20 cellular contexts compared by ENCODE assay signal in genomic region chr5:76475936-76476335, GRCh38.
DNase-seq lines count a peak whose midpoint lies in the region; ATAC-seq lines count a peak whose summit lies in the region.
"Had no signal": no experiment of that assay in that cellular context is flagged by ENCODE, and none has a peak within 500 bp of the region (broad histone marks: within the 10 kb centered on the region; RNA-seq: fewer than 3 reads in every experiment).

No MANE protein-coding gene starts in this region.

- no peaks in the 10 kb centered on the region for H3K27me3 Mint-ChIP-seq in activated CD4-positive, alpha-beta T cell treated with anti-CD3 and anti-CD28 coated beads for 36 hours
- no peaks in the 10 kb centered on the region for H3K27me3 Mint-ChIP-seq in activated CD4-positive, alpha-beta memory T cell treated with anti-CD3 and anti-CD28 coated beads, Interleukin-2, amount 10 ng/mL, durations not matched to agents 7 days and 5 days
- no peaks in the 10 kb centered on the region for H3K27me3 Mint-ChIP-seq in memory B cell
- H3K27me3 Mint-ChIP-seq: activated CD4-positive, alpha-beta T cell treated with anti-CD3 and anti-CD28 coated beads, Interleukin-2, amount 10 ng/mL, durations not matched to agents 24 days and 14 days had no signal

- POLR2A ChIA-PET in activated CD4-positive, alpha-beta T cell treated with anti-CD3 and anti-CD28 coated beads for 36 hours (lab: Charles Lee): no interaction called here
- POLR2A ChIA-PET in activated CD4-positive, alpha-beta memory T cell treated with anti-CD3 and anti-CD28 coated beads, Interleukin-2, amount 10 ng/mL, durations not matched to agents 7 days and 5 days (lab: Charles Lee): interaction anchor here (2.8 kb wide), 1 partner anchor 67 kb away, joined by 20 read pairs; no protein-coding TSS in a partner anchor

- H3K4me1 Mint-ChIP-seq in activated CD4-positive, alpha-beta T cell treated with anti-CD3 and anti-CD28 coated beads for 36 hours: peaks cover 73% of the 10 kb centered on the region
- peaks cover 57% of the 10 kb centered on the region for H3K4me1 Mint-ChIP-seq in activated CD4-positive, alpha-beta memory T cell treated with anti-CD3 and anti-CD28 coated beads, Interleukin-2, amount 10 ng/mL, durations not matched to agents 7 days and 5 days
- peaks cover 11% of the 10 kb centered on the region for H3K4me1 Mint-ChIP-seq in memory B cell
- H3K4me1 Mint-ChIP-seq in stimulated activated effector memory CD8-positive, alpha-beta T cell treated with anti-CD3 and anti-CD28 coated beads, Interleukin-12 subunit alpha, Interleukin-12 subunit beta, amount 100 ng/mL, for 72 hours: peaks cover 72% of the 10 kb centered on the region

- H3K4me3 Mint-ChIP-seq in activated CD4-positive, alpha-beta T cell treated with anti-CD3 and anti-CD28 coated beads for 36 hours: no peak overlapping the region
- no peak overlapping the region for H3K4me3 Mint-ChIP-seq in activated CD4-positive, alpha-beta memory T cell treated with anti-CD3 and anti-CD28 coated beads, Interleukin-2, amount 10 ng/mL, durations not matched to agents 7 days and 5 days
- no peak overlapping the region for H3K4me3 Mint-ChIP-seq in memory B cell
- no peak overlapping the region for H3K4me3 Mint-ChIP-seq in stimulated activated effector memory CD8-positive, alpha-beta T cell treated with anti-CD3 and anti-CD28 coated beads, Interleukin-12 subunit alpha, Interleukin-12 subunit beta, amount 100 ng/mL, for 72 hours
- H3K4me3 Mint-ChIP-seq: activated CD4-positive, alpha-beta T cell treated with anti-CD3 and anti-CD28 coated beads, Interleukin-2, amount 10 ng/mL, durations not matched to agents 24 days and 14 days had no signal

- peaks cover 4% of the 10 kb centered on the region for H3K9me3 Mint-ChIP-seq in activated CD4-positive, alpha-beta T cell treated with anti-CD3 and anti-CD28 coated beads for 36 hours (ENCODE audit: low read depth)
- H3K9me3 Mint-ChIP-seq in activated CD4-positive, alpha-beta memory T cell treated with anti-CD3 and anti-CD28 coated beads, Interleukin-2, amount 10 ng/mL, durations not matched to agents 7 days and 5 days: no peaks in the 10 kb centered on the region
- H3K9me3 Mint-ChIP-seq in memory B cell: no peaks in the 10 kb centered on the region
- peaks cover 4% of the 10 kb centered on the region for H3K9me3 Mint-ChIP-seq in stimulated activated effector memory CD8-positive, alpha-beta T cell treated with anti-CD3 and anti-CD28 coated beads, Interleukin-12 subunit alpha, Interleukin-12 subunit beta, amount 100 ng/mL, for 72 hours

- no peak for ATAC-seq in activated CD4-positive, alpha-beta T cell treated with anti-CD3 and anti-CD28 coated beads for 36 hours
- no peak for ATAC-seq in memory B cell (ENCODE audit: low read depth)
- ATAC-seq in stimulated activated effector memory CD8-positive, alpha-beta T cell treated with anti-CD3 and anti-CD28 coated beads, Interleukin-12 subunit alpha, Interleukin-12 subunit beta, amount 100 ng/mL, for 72 hours: no peak
- ATAC-seq: esophagus mucosa, Panc1 had no signal

- H3K36me3 Mint-ChIP-seq in activated CD4-positive, alpha-beta T cell treated with anti-CD3 and anti-CD28 coated beads for 36 hours (ENCODE audit: low read depth): peaks cover 8% of the 10 kb centered on the region
- H3K36me3 Mint-ChIP-seq in activated CD4-positive, alpha-beta memory T cell treated with anti-CD3 and anti-CD28 coated beads, Interleukin-2, amount 10 ng/mL, durations not matched to agents 7 days and 5 days (ENCODE audit: low read depth): peaks cover 51% of the 10 kb centered on the region
- no peaks in the 10 kb centered on the region for H3K36me3 Mint-ChIP-seq in memory B cell
- H3K36me3 Mint-ChIP-seq in stimulated activated effector memory CD8-positive, alpha-beta T cell treated with anti-CD3 and anti-CD28 coated beads, Interleukin-12 subunit alpha, Interleukin-12 subunit beta, amount 100 ng/mL, for 72 hours: peaks cover 21% of the 10 kb centered on the region

- CTCF ChIA-PET in activated CD4-positive, alpha-beta T cell treated with anti-CD3 and anti-CD28 coated beads for 36 hours (lab: Charles Lee): interaction anchor here (1.2 kb wide), 1 partner anchor 29 kb away, joined by 4 read pairs; no protein-coding TSS in a partner anchor
- CTCF ChIA-PET in activated CD4-positive, alpha-beta memory T cell treated with anti-CD3 and anti-CD28 coated beads, Interleukin-2, amount 10 ng/mL, durations not matched to agents 7 days and 5 days (lab: Charles Lee): no interaction called here

- peak overlapping the region; percentile 51 for H3K27ac Mint-ChIP-seq in activated CD4-positive, alpha-beta T cell treated with anti-CD3 and anti-CD28 coated beads for 36 hours
- H3K27ac Mint-ChIP-seq in activated CD4-positive, alpha-beta memory T cell treated with anti-CD3 and anti-CD28 coated beads, Interleukin-2, amount 10 ng/mL, durations not matched to agents 7 days and 5 days: peak overlapping the region; percentile 1
- peak overlapping the region; percentile 24 for H3K27ac Mint-ChIP-seq in memory B cell
- H3K27ac Mint-ChIP-seq in stimulated activated effector memory CD8-positive, alpha-beta T cell treated with anti-CD3 and anti-CD28 coated beads, Interleukin-12 subunit alpha, Interleukin-12 subunit beta, amount 100 ng/mL, for 72 hours: peak overlapping the region; percentile 62
- H3K27ac Mint-ChIP-seq: activated CD4-positive, alpha-beta T cell treated with anti-CD3 and anti-CD28 coated beads, Interleukin-2, amount 10 ng/mL, durations not matched to agents 24 days and 14 days had no signal

- intact Hi-C loops in activated CD4-positive, alpha-beta T cell treated with anti-CD3 and anti-CD28 coated beads for 36 hours (cut with DNase I, micrococcal nuclease): no loop called here

- DNase-seq in activated CD4-positive, alpha-beta T cell treated with anti-CD3 and anti-CD28 coated beads for 36 hours: no peak
- no peak for DNase-seq in activated CD4-positive, alpha-beta T cell treated with anti-CD3 and anti-CD28 coated beads, Interleukin-2, amount 50 U/mL, for 4 hours
- DNase-seq in activated CD4-positive, alpha-beta memory T cell treated with anti-CD3 and anti-CD28 coated beads, Interleukin-2, amount 10 ng/mL, durations not matched to agents 7 days and 5 days: no peak
- DNase-seq in memory B cell (ENCODE audit: low spot score in 2 of 2) (no peak), SIG-M5 treated with dmso at 0.1 percent for 504 hours (lab: John Stamatoyannopoulos, UW; ENCODE audit: unreplicated experiment) (no peak), RKO (ENCODE audit: low spot score) (no peak), NCI-H345 (lab: John Stamatoyannopoulos, UW) (no peak)
- DNase-seq in stimulated activated effector memory CD8-positive, alpha-beta T cell treated with anti-CD3 and anti-CD28 coated beads, Interleukin-12 subunit alpha, Interleukin-12 subunit beta, amount 100 ng/mL, for 72 hours (ENCODE audit: low spot score in 2 of 2): no peak
- DNase-seq: 8988T; activated CD4-positive, alpha-beta T cell treated with anti-CD3 and anti-CD28 coated beads, Interleukin-2, amount 10 ng/mL, durations not matched to agents 24 days and 14 days; activated T-cell treated with anti-CD3 and anti-CD28 coated beads, Interleukin-2, amount 50 U/mL, for 1 hour; BE2C; DMS153; left ventricle myocardium inferior; NCI-H1417; SK-N-SH; stimulated activated CD4-positive, alpha-beta T cell treated with anti-CD3 and anti-CD28 coated beads, Interleukin-2, amount 100 ng/mL, for 24 hours; substantia nigra had no signal

Comparison
In these comparisons a context has a peak if more than half of its experiments do, and no peak if none do; other contexts are left out.
1. H3K27ac Mint-ChIP-seq: peak in every context shown above with its lines; median percentile 62 in stimulated activated effector memory CD8-positive, alpha-beta T cell treated with anti-CD3 and anti-CD28 coated beads, Interleukin-12 subunit alpha, Interleukin-12 subunit beta, amount 100 ng/mL, for 72 hours; 51 in activated CD4-positive, alpha-beta T cell treated with anti-CD3 and anti-CD28 coated beads for 36 hours; 24 in memory B cell; 1 in activated CD4-positive, alpha-beta memory T cell treated with anti-CD3 and anti-CD28 coated beads, Interleukin-2, amount 10 ng/mL, durations not matched to agents 7 days and 5 days.